Comparison of ENCODE assay signal across 11 cellular contexts in the genomic region with DNA sequence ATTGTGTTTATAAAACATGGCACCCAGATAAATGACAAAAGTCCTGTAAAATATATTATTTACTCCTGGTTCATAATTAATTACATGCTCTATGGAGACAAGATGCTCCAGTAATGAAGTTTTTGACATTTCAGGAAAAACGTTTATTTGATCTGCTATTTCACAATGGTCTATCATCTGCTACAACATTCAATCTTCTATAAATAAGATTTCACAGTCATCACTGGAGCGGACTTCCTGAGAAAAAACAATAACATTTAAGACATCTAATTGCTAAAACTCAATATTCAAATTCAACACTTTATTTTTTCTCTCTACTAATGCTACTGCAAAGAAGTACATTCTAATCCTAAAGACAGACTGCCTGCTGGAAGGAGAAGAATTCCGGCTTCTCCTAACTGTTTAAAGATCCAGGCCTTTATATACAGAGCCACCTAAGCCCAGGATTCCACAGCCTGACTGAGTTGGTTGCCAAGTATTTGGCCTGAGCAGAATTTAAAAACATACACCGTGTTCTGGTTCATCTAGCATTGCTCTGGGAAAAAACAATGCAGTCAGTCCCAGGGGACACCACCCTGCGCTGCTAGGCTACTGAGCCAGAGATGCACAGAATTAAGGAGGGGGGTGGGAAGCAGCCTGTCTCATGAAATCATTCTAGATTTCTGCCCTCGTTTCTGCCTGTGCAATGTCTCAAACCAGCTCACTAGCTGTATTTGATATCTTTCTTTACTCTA. TPM values are rescaled to one million over a fixed set of nuclear protein-coding genes. Genes with fewer than 3 reads are reported as not detected.
A peak's percentile ranks its signal among the peaks of the same experiment; 100 is the strongest.
DNase-seq lines count a peak whose midpoint lies in the region; ATAC-seq and TF ChIP-seq lines count a peak whose summit lies in the region.
"Had no signal": no experiment of that assay in that cellular context is flagged by ENCODE, and none has a peak within 500 bp of the region (broad histone marks: within the 10 kb centered on the region; RNA-seq: fewer than 3 reads in every experiment).

No MANE protein-coding gene starts in this region.

- H3K4me3 ChIP-seq in endodermal cell (ENCODE audit: low read length) (no peak overlapping the region), Peyer's patch (no peak overlapping the region)

- peak; percentile 78 for DNase-seq in Ammon's horn (ENCODE audit: low spot score)
- DNase-seq in NCI-H1105 treated with DMSO at 0.1 percent for 48 hours (lab: John Stamatoyannopoulos, UW) = peak; percentile 82
- no peak for DNase-seq in endodermal cell
- no peak for DNase-seq in Peyer's patch
- DNase-seq in DMS53 (lab: John Stamatoyannopoulos, UW) = no peak
- DNase-seq: activated CD4-positive, CD25-positive, alpha-beta regulatory T cell; CD4-positive, alpha-beta memory T cell; Karpas-422 had no signal

- H3K9me3 Mint-ChIP-seq in endodermal cell (peaks cover 2% of the 10 kb centered on the region), nephron (no peaks in the 10 kb centered on the region)
- H3K9me3 Mint-ChIP-seq: CD4-positive, alpha-beta memory T cell had no signal

- H3K9me3 ChIP-seq in endodermal cell (ENCODE audit: control insufficient read depth, low read length) = no peaks in the 10 kb centered on the region
- no peaks in the 10 kb centered on the region for H3K9me3 ChIP-seq in Peyer's patch

- ATAC-seq in HG02571 (IDR thresholded peaks at IDR 0.05; ENCODE audit: unreplicated experiment) = no peak
- no peak for ATAC-seq in GM19035 (IDR thresholded peaks at IDR 0.05; ENCODE audit: unreplicated experiment)

- H3K4me1 ChIP-seq in endodermal cell (ENCODE audit: control insufficient read depth, insufficient read depth, low read length) (no peaks in the 10 kb centered on the region), Peyer's patch (no peaks in the 10 kb centered on the region)

- peaks cover 43% of the 10 kb centered on the region for H3K36me3 Mint-ChIP-seq in endodermal cell (ENCODE audit: low read depth)
- H3K36me3 Mint-ChIP-seq in nephron (ENCODE audit: low read depth) = peaks cover 4% of the 10 kb centered on the region
- H3K36me3 Mint-ChIP-seq: CD4-positive, alpha-beta memory T cell had no signal

- H3K9ac ChIP-seq in endodermal cell (ENCODE audit: extremely low read depth, low read length, poor library complexity, severe bottlenecking) = no peak overlapping the region

- H3K27me3 ChIP-seq in endodermal cell (ENCODE audit: control insufficient read depth, insufficient read depth, low read length, poor library complexity, severe bottlenecking) = no peaks in the 10 kb centered on the region
- H3K27me3 ChIP-seq in Peyer's patch = no peaks in the 10 kb centered on the region

- no peak for TF ChIP-seq POLR2A in Peyer's patch (IDR thresholded peaks at IDR 0.05)

- 75 to 89% methylated on average over 5 to 6 of the region's 6 CpGs for WGBS in endodermal cell (ENCODE audit: insufficient coverage in 1 of 2, insufficient read length in 1 of 2), 2 experiments

- peak overlapping the region; percentile 51 for H3K27ac ChIP-seq in endodermal cell (ENCODE audit: low read depth, low read length)
- H3K27ac ChIP-seq in Peyer's patch = peak overlapping the region in 2 of 4 donors; percentile 35 to 65

- H3K4me3 Mint-ChIP-seq in endodermal cell = no peak overlapping the region
- no peak overlapping the region for H3K4me3 Mint-ChIP-seq in nephron
- H3K4me3 Mint-ChIP-seq: CD4-positive, alpha-beta memory T cell had no signal

- H3K27me3 Mint-ChIP-seq in endodermal cell (ENCODE audit: insufficient read depth) (no peaks in the 10 kb centered on the region), nephron (ENCODE audit: low read depth) (no peaks in the 10 kb centered on the region)
- H3K27me3 Mint-ChIP-seq: CD4-positive, alpha-beta memory T cell had no signal

- H3K4me1 Mint-ChIP-seq in endodermal cell (peaks cover 15% of the 10 kb centered on the region), nephron (peaks cover 60% of the 10 kb centered on the region)
- H3K4me1 Mint-ChIP-seq: CD4-positive, alpha-beta memory T cell had no signal

- no peaks in the 10 kb centered on the region for H3K36me3 ChIP-seq in endodermal cell (ENCODE audit: control insufficient read depth, insufficient read depth, low read length)
- no peaks in the 10 kb centered on the region for H3K36me3 ChIP-seq in Peyer's patch

- TF ChIP-seq CTCF in endodermal cell (conservative IDR thresholded peaks at IDR 0.05) = no peak
- TF ChIP-seq CTCF in nephron (IDR thresholded peaks at IDR 0.05; ENCODE audit: unreplicated experiment in 3 of 3) = no peak
- TF ChIP-seq CTCF in Peyer's patch (IDR thresholded peaks at IDR 0.05) = no peak

- H3K27ac Mint-ChIP-seq in endodermal cell = no peak overlapping the region
- peak overlapping the region; percentile 62 to 82 (median 76) for H3K27ac Mint-ChIP-seq in nephron
- H3K27ac Mint-ChIP-seq: CD4-positive, alpha-beta memory T cell had no signal

RNA-seq across cellular contexts. Expression of a gene that starts 58.0 kb away (rescaled TPM):
- total RNA-seq in endodermal cell = 10 to 100 TPM; 31.6 to 71.0 TPM
- polyA plus RNA-seq in endodermal cell (2013, experiment 1 of 2) = 5.2 TPM
- polyA plus RNA-seq in endodermal cell (2013, experiment 2 of 2) = 5.7 TPM
- 10 to 100 TPM in 3 of 4 donors, 1 to 10 TPM in 1; 7.4 to 25.6 (median 15.4) TPM for total RNA-seq in Peyer's patch
- total RNA-seq: CD4-positive, alpha-beta memory T cell had no signal
- polyA plus RNA-seq: CD4-positive, alpha-beta memory T cell had no signal

Comparison
In these comparisons a context has a peak if more than half of its experiments do, and no peak if none do; other contexts are left out.
1. DNase-seq: peak in Ammon's horn (single experiment) and NCI-H1105 treated with DMSO at 0.1 percent for 48 hours (single experiment); none in endodermal cell (single experiment), Peyer's patch (0 of 3) and DMS53 (single experiment).